13 cellular contexts compared by ENCODE assay signal in the genomic region with DNA sequence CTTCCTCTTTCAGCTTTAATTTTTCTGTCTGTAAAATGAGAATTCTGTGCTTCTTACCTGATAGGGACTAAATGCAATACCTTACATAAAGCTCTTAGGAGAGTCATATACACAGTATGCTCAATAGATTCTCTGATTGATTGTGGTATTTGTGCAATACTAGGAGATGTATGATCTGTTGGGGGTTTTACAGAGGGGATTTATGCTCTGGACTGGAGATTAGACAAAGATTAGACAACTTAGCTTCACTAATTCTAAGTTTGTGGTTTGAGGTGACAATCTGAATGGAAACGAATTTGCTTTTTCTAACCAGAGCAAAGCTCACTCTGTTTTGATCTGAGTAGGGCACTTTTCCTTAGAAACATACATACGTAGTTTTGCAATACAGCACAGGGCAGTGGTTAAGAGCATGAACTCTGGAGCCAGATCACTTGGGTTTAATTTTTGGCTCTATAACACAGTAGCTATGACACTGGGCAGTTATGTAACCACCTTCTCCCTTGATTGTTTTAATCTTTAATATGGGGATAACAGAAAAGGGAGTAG.
"Had no signal": no experiment of that assay in that cellular context is flagged by ENCODE, and none has a peak within 500 bp of the region (broad histone marks: within the 10 kb centered on the region; RNA-seq: fewer than 3 reads in every experiment).

No MANE protein-coding gene starts in this region.

- H3K4me1 Mint-ChIP-seq: immature natural killer cell, naive B cell had no signal

- H3K27me3 ChIP-seq: esophagus squamous epithelium, testis had no signal

- H3K4me3 Mint-ChIP-seq: immature natural killer cell, naive B cell had no signal

- H3K4me1 ChIP-seq: testis had no signal

- H3K27ac Mint-ChIP-seq: immature natural killer cell, naive B cell had no signal

- H3K36me3 Mint-ChIP-seq: immature natural killer cell had no signal

- H3K9me3 ChIP-seq: esophagus squamous epithelium, neutrophil, testis had no signal

- H3K36me3 ChIP-seq: esophagus squamous epithelium, neutrophil had no signal

- H3K27ac ChIP-seq: esophagus squamous epithelium, neutrophil, testis, VCaP had no signal

- DNase-seq: activated CD4-positive, alpha-beta T cell treated with anti-CD3 and anti-CD28 coated beads for 48 hours; activated effector memory CD4-positive, alpha-beta T cell treated with Interleukin-2 at 50 U/mL for 16 hours; esophagus squamous epithelium; foreskin fibroblast; glutamatergic neuron; immature natural killer cell; naive B cell; posterior cingulate gyrus; small intestine; testis had no signal

- H3K9me3 Mint-ChIP-seq: immature natural killer cell, naive B cell had no signal

- H3K4me3 ChIP-seq: esophagus squamous epithelium, lung, testis had no signal
